Comparison of ENCODE assay signal across 2 cellular contexts in the genomic region with DNA sequence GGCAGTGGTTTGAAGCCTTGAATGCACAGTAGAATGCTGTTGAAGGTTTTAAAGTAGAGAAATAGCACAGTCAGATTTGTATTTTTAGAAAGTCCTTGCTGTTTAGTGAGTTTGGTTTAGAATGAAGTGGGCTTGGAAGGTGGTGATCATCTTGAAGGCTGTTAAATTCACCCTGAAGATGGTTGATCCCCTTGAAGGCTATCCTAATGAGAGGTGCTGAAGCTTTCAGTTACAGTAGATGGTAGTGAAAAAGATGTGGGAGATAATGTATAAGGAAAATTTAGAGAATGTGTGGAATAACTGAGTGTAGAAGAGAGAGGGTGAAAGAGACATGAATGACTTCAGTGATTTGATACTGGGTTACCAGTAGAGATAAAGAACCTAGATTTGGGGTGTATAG.
TF ChIP-seq lines count a peak whose summit lies in the region.

No MANE protein-coding gene starts in this region.

TF ChIP-seq in HEK293, 187 proteins besides CTCF, POLR2A, EP300 and RAD21:
- TF ChIP-seq, protein P1, sequence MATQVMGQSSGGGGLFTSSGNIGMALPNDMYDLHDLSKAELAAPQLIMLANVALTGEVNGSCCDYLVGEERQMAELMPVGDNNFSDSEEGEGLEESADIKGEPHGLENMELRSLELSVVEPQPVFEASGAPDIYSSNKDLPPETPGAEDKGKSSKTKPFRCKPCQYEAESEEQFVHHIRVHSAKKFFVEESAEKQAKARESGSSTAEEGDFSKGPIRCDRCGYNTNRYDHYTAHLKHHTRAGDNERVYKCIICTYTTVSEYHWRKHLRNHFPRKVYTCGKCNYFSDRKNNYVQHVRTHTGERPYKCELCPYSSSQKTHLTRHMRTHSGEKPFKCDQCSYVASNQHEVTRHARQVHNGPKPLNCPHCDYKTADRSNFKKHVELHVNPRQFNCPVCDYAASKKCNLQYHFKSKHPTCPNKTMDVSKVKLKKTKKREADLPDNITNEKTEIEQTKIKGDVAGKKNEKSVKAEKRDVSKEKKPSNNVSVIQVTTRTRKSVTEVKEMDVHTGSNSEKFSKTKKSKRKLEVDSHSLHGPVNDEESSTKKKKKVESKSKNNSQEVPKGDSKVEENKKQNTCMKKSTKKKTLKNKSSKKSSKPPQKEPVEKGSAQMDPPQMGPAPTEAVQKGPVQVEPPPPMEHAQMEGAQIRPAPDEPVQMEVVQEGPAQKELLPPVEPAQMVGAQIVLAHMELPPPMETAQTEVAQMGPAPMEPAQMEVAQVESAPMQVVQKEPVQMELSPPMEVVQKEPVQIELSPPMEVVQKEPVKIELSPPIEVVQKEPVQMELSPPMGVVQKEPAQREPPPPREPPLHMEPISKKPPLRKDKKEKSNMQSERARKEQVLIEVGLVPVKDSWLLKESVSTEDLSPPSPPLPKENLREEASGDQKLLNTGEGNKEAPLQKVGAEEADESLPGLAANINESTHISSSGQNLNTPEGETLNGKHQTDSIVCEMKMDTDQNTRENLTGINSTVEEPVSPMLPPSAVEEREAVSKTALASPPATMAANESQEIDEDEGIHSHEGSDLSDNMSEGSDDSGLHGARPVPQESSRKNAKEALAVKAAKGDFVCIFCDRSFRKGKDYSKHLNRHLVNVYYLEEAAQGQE (tag by site-specific recombination; IDR thresholded peaks at IDR 0.05) = peak; percentile 69
- TF ChIP-seq, protein P2, sequence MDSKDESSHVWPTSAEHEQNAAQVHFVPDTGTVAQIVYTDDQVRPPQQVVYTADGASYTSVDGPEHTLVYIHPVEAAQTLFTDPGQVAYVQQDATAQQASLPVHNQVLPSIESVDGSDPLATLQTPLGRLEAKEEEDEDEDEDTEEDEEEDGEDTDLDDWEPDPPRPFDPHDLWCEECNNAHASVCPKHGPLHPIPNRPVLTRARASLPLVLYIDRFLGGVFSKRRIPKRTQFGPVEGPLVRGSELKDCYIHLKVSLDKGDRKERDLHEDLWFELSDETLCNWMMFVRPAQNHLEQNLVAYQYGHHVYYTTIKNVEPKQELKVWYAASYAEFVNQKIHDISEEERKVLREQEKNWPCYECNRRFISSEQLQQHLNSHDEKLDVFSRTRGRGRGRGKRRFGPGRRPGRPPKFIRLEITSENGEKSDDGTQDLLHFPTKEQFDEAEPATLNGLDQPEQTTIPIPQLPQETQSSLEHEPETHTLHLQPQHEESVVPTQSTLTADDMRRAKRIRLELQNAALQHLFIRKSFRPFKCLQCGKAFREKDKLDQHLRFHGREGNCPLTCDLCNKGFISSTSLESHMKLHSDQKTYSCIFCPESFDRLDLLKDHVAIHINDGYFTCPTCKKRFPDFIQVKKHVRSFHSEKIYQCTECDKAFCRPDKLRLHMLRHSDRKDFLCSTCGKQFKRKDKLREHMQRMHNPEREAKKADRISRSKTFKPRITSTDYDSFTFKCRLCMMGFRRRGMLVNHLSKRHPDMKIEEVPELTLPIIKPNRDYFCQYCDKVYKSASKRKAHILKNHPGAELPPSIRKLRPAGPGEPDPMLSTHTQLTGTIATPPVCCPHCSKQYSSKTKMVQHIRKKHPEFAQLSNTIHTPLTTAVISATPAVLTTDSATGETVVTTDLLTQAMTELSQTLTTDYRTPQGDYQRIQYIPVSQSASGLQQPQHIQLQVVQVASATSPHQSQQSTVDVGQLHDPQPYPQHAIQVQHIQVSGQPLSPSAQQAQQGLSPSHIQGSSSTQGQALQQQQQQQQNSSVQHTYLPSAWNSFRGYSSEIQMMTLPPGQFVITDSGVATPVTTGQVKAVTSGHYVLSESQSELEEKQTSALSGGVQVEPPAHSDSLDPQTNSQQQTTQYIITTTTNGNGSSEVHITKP (tag by site-specific recombination; IDR thresholded peaks at IDR 0.05) = no peak
- TF ChIP-seq RBAK (tag by site-specific recombination; IDR thresholded peaks at IDR 0.05) (no peak), ZNF169 (tag by site-specific recombination; IDR thresholded peaks at IDR 0.05) (no peak), ZNF473 (tag by site-specific recombination; IDR thresholded peaks at IDR 0.05) (no peak)
- TF ChIP-seq, protein P3, sequence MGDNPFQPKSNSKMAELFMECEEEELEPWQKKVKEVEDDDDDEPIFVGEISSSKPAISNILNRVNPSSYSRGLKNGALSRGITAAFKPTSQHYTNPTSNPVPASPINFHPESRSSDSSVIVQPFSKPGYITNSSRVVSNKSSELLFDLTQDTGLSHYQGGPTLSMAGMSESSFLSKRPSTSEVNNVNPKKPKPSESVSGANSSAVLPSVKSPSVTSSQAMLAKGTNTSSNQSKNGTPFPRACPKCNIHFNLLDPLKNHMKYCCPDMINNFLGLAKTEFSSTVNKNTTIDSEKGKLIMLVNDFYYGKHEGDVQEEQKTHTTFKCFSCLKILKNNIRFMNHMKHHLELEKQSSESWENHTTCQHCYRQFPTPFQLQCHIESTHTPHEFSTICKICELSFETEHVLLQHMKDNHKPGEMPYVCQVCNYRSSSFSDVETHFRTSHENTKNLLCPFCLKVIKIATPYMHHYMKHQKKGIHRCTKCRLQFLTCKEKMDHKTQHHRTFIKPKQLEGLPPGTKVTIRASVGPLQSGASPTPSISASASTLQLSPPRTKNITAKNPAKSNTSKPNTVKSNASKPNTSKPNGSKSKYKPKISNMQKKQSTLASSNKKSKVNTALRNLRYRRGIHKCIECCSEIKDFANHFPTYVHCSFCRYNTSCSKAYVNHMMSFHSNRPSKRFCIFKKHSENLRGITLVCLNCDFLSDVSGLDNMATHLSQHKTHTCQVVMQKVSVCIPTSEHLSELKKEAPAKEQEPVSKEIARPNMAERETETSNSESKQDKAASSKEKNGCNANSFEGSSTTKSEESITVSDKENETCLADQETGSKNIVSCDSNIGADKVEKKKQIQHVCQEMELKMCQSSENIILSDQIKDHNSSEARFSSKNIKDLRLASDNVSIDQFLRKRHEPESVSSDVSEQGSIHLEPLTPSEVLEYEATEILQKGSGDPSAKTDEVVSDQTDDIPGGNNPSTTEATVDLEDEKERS (tag by site-specific recombination; IDR thresholded peaks at IDR 0.05) = no peak
- TF ChIP-seq, protein P4, sequence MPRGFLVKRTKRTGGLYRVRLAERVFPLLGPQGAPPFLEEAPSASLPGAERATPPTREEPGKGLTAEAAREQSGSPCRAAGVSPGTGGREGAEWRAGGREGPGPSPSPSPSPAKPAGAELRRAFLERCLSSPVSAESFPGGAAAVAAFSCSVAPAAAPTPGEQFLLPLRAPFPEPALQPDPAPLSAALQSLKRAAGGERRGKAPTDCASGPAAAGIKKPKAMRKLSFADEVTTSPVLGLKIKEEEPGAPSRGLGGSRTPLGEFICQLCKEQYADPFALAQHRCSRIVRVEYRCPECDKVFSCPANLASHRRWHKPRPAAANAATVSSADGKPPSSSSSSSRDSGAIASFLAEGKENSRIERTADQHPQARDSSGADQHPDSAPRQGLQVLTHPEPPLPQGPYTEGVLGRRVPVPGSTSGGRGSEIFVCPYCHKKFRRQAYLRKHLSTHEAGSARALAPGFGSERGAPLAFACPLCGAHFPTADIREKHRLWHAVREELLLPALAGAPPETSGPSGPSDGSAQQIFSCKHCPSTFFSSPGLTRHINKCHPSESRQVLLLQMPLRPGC (tag by site-specific recombination; IDR thresholded peaks at IDR 0.05) = no peak
TF ChIP-seq in HEK293: peak in this region for 1.

TF ChIP-seq in GM12878, 131 proteins besides CTCF, POLR2A, EP300 and RAD21:
- TF ChIP-seq KAT2A (conservative IDR thresholded peaks at IDR 0.05; ENCODE audit: control insufficient read depth, low read depth, low read length) (no peak), BCL11A (IDR thresholded peaks at IDR 0.05; ENCODE audit: low read depth, low read length) (no peak), BMI1 (IDR thresholded peaks at IDR 0.05; ENCODE audit: borderline replicate concordance) (no peak), SUZ12 (IDR thresholded peaks at IDR 0.05; ENCODE audit: unreplicated experiment) (no peak), FOXK2 (IDR thresholded peaks at IDR 0.05) (no peak)
